ENCODE assay signal across 26 cellular contexts in genomic region chr2:188003800-188004199, GRCh38.
"Had no signal": no experiment of that assay in that cellular context is flagged by ENCODE, and none has a peak within 500 bp of the region (broad histone marks: within the 10 kb centered on the region; RNA-seq: fewer than 3 reads in every experiment).

No MANE protein-coding gene starts in this region.

- H3K4me2 ChIP-seq: neural progenitor cell had no signal

- H3K36me3 ChIP-seq: left lung, neural progenitor cell, neutrophil, ovary, right atrium auricular region, spleen, suprapubic skin, thoracic aorta, tibial artery, upper lobe of right lung, uterus had no signal

- H3K4me3 ChIP-seq: left lung, lung, neural progenitor cell, ovary, right atrium auricular region, skin epidermis, spleen, suprapubic skin, thoracic aorta, tibial artery, upper lobe of right lung, uterus had no signal

- H2AFZ ChIP-seq: neural progenitor cell had no signal

- H3K27ac ChIP-seq: left lung, neural progenitor cell, neutrophil, ovary, right atrium auricular region, skin epidermis, spleen, suprapubic skin, thoracic aorta, tibial artery, upper lobe of right lung, uterus had no signal

- DNase-seq: hypothalamus; immature natural killer cell; islet precursor cell; kidney glomerular epithelial cell; left cardiac atrium; left lung; mesendoderm; naive B cell; natural killer cell; nephron progenitor cell; ovary; spleen; stimulated activated CD4-positive, alpha-beta T cell treated with anti-CD3 and anti-CD28 coated beads, Interleukin-4, amount 100 ng/mL, for 24 hours; stimulated activated naive CD4-positive, alpha-beta T cell; tibial artery; upper lobe of right lung; uterus had no signal

- H3K27me3 ChIP-seq: left lung, neural progenitor cell, neutrophil, ovary, right atrium auricular region, spleen, suprapubic skin, tibial artery, upper lobe of right lung, uterus had no signal

- ATAC-seq: left cardiac atrium; left lung; natural killer cell; sciatic nerve; stimulated activated effector memory CD8-positive, alpha-beta T cell treated with anti-CD3 and anti-CD28 coated beads, Interleukin-12 subunit alpha, Interleukin-12 subunit beta, amount 100 ng/mL, for 72 hours; upper lobe of right lung had no signal

- H3K9me3 ChIP-seq: left lung, neutrophil, ovary, right atrium auricular region, spleen, suprapubic skin, thoracic aorta, tibial artery, upper lobe of right lung, uterus had no signal

- H3K4me1 ChIP-seq: left lung, right atrium auricular region, spleen, suprapubic skin, tibial artery, upper lobe of right lung, uterus had no signal

- H3K9ac ChIP-seq: neural progenitor cell had no signal
